In the genomic region with DNA sequence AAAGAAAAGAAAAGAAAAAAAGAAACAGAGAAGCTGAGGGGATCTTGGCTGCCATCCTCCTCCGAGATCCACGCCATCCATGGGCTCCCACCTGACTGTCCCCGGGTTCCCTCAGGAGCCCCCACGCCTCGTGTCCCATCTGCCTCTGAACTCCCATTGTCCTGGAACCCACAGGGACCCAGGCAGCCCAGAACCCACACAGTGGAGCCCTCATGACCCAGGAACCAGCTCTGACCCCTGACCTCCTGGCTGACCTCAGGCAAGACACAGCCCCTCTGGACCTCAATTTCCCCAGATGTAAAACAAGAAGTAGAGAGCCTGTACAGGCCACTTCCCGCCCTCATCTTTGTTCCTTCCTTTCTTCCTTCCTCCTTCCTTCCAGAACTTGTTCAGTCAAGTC, we compare ENCODE assay signal across 20 cellular contexts. TPM values are rescaled to one million over a fixed set of nuclear protein-coding genes. Genes with fewer than 3 reads are reported as not detected.
DNase-seq lines count a peak whose midpoint lies in the region; ATAC-seq and TF ChIP-seq lines count a peak whose summit lies in the region.
"Had no signal": no experiment of that assay in that cellular context is flagged by ENCODE, and none has a peak within 500 bp of the region (broad histone marks: within the 10 kb centered on the region; RNA-seq: fewer than 3 reads in every experiment).

No MANE protein-coding gene starts in this region.

- peaks cover 0 to 7% of the 10 kb centered on the region in 2 donors for H3K27me3 ChIP-seq in body of pancreas
- H3K27me3 ChIP-seq in upper lobe of right lung = peaks cover 31% of the 10 kb centered on the region

- intact Hi-C loops in left cardiac atrium (cut with DNase I) (no loop called here), Right ventricle myocardium superior (cut with DNase I) (no loop called here), body of pancreas (cut with DNase I) (no loop called here), upper lobe of right lung (cut with DNase I) (no loop called here)

- 84 to 91% methylated on average over 6 of the region's 6 CpGs for WGBS in body of pancreas, 2 donors

- H3K9me3 ChIP-seq in body of pancreas = no peaks in the 10 kb centered on the region
- H3K9me3 ChIP-seq in upper lobe of right lung = no peaks in the 10 kb centered on the region
- H3K9me3 ChIP-seq: upper lobe of left lung had no signal

- TF ChIP-seq CTCF in body of pancreas (IDR thresholded peaks at IDR 0.05) (no peak), upper lobe of right lung (IDR thresholded peaks at IDR 0.05) (no peak)

- H3K36me3 ChIP-seq in body of pancreas (replicated peaks in 1 of 2; ENCODE audit: insufficient read depth in 1 of 2, low read depth in 2 of 2) (no peaks in the 10 kb centered on the region), upper lobe of right lung (no peaks in the 10 kb centered on the region)
- H3K36me3 ChIP-seq: brain microvascular endothelial cell, upper lobe of left lung had no signal

- DNase-seq in left cardiac atrium (peak; percentile 7), Right ventricle myocardium superior (no peak), body of pancreas (peak in 3 of 4 donors; percentile 1 to 5 (median 3)), left lobe of liver (ENCODE audit: low spot score) (peak; percentile 28), upper lobe of right lung (peak; percentile 28), foreskin melanocyte (no peak), OCI-M1 (lab: John Stamatoyannopoulos, UW) (no peak)
- no peak for DNase-seq in stimulated activated naive CD4-positive, alpha-beta T cell (lab: John Stamatoyannopoulos, UW)
- DNase-seq: activated CD4-positive, CD25-positive, alpha-beta regulatory T cell; brain microvascular endothelial cell; DMS79; NCI-H1417 treated with DMSO at 0.1 percent for 48 hours; NCI-H345; occipital lobe; small intestine had no signal

- ATAC-seq in left cardiac atrium (no peak), Right ventricle myocardium superior (ENCODE audit: poor library complexity) (no peak), body of pancreas (no peak), left lobe of liver (no peak), upper lobe of right lung (no peak)
- ATAC-seq: HCT116 had no signal

- H3K4me3 ChIP-seq in body of pancreas (no peak overlapping the region), upper lobe of right lung (no peak overlapping the region)
- H3K4me3 ChIP-seq: upper lobe of left lung had no signal

- H3K27ac ChIP-seq in body of pancreas (no peak overlapping the region), upper lobe of right lung (no peak overlapping the region)
- H3K27ac ChIP-seq: brain microvascular endothelial cell, RWPE1, upper lobe of left lung had no signal

- H3K4me1 ChIP-seq in body of pancreas (peaks cover 17% of the 10 kb centered on the region), upper lobe of right lung (peaks cover 13% of the 10 kb centered on the region)

- TF ChIP-seq POLR2A in body of pancreas (IDR thresholded peaks at IDR 0.05) = no peak

RNA-seq across cellular contexts. Expression of gene RASGEF1A, which starts 40.4 kb away (rescaled TPM):
- total RNA-seq in left cardiac atrium (1 to 10 TPM; 1.4 to 2.0 TPM), Right ventricle myocardium superior (1.6 TPM), body of pancreas (1 to 10 TPM in 1 of 2 donors, under 1 TPM in 1; 0.66 to 2.6 TPM), left lobe of liver (0.13 TPM), upper lobe of right lung (2.6 TPM)
- total RNA-seq: HT1080, LHCN-M2 had no signal

Comparison
In these comparisons a context has a peak if more than half of its experiments do, and no peak if none do; other contexts are left out.
1. DNase-seq: peak in left cardiac atrium (single experiment), body of pancreas (3 of 4), left lobe of liver (single experiment) and upper lobe of right lung (single experiment); none in Right ventricle myocardium superior (single experiment), foreskin melanocyte (single experiment), stimulated activated naive CD4-positive, alpha-beta T cell (0 of 6) and OCI-M1 (single experiment).